ENCODE assay signal across 9 cellular contexts in the genomic region with DNA sequence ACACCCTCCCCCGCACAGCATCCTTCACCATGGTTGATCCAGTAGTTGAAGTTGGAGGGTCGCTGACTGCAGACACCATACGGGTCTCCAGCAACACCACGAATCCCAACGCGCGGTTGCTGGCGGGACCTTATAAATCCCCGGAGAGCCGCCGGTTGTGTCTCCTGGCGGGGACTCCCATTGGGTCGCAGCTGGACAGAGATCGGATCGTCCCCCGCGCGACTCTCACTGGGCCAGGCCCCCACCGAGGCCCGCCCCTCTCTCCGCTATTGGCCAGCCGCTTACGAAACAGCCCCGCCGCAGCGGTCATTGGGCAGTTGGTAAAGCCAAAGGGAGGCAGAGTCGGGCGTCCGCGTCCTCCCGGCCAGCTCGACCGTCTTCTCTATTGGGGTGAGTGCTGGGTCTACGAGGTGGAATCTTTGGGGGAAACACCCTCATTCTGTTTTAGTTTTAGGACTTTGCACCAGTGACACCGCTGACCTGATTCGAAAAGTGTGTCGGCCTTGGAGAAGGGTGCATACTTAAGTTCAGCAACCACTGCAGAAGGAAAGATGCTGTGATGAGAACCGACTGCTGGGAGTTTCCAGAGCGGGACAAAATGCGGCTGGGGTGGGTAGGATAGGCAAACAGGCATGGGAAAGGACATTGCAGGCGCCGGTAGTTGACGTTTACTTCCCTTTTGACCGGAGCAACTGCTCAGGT. TPM values are rescaled to one million over a fixed set of nuclear protein-coding genes. Genes with fewer than 3 reads are reported as not detected.
DNase-seq lines count a peak whose midpoint lies in the region; ATAC-seq, FAIRE-seq and TF ChIP-seq lines count a peak whose summit lies in the region.
"Had no signal": no experiment of that assay in that cellular context is flagged by ENCODE, and none has a peak within 500 bp of the region (broad histone marks: within the 10 kb centered on the region; RNA-seq: fewer than 3 reads in every experiment).

No MANE protein-coding gene starts in this region.

- H3K4me1 ChIP-seq in CD4-positive, alpha-beta memory T cell (ENCODE audit: insufficient read depth, low read length): peaks cover 15% of the 10 kb centered on the region
- peaks cover 21% of the 10 kb centered on the region for H3K4me1 ChIP-seq in suprapubic skin

- TF ChIP-seq CTCF in foreskin fibroblast (IDR thresholded peaks at IDR 0.05; ENCODE audit: low read depth, low read length) (no peak), suprapubic skin (IDR thresholded peaks at IDR 0.05) (no peak)

- peak overlapping the region in 2 of 7 donors; percentile 25 to 45 for H3K27ac Mint-ChIP-seq in CD4-positive, alpha-beta memory T cell
- H3K27ac Mint-ChIP-seq in naive thymus-derived CD8-positive, alpha-beta T cell: no peak overlapping the region

- no peak for TF ChIP-seq POLR2A in suprapubic skin (IDR thresholded peaks at IDR 0.05)

- no peaks in the 10 kb centered on the region for H3K36me3 Mint-ChIP-seq in CD4-positive, alpha-beta memory T cell
- H3K36me3 Mint-ChIP-seq in naive thymus-derived CD8-positive, alpha-beta T cell: no peaks in the 10 kb centered on the region

- no peaks in the 10 kb centered on the region for H3K9me3 Mint-ChIP-seq in CD4-positive, alpha-beta memory T cell
- no peaks in the 10 kb centered on the region for H3K9me3 Mint-ChIP-seq in naive thymus-derived CD8-positive, alpha-beta T cell

- POLR2A ChIA-PET in CD4-positive, alpha-beta memory T cell (lab: Charles Lee; ENCODE audit: partially characterized antibody): no interaction called here
- POLR2A ChIA-PET in naive thymus-derived CD8-positive, alpha-beta T cell (lab: Charles Lee): no interaction called here

- peaks cover 6 to 23% (median 10%) of the 10 kb centered on the region in 4 donors for H3K4me1 Mint-ChIP-seq in CD4-positive, alpha-beta memory T cell
- peaks cover 9 to 17% (median 15%) of the 10 kb centered on the region in 4 donors for H3K4me1 Mint-ChIP-seq in naive thymus-derived CD8-positive, alpha-beta T cell

- peak overlapping the region; percentile 73 to 87 (median 82) for H3K4me3 Mint-ChIP-seq in CD4-positive, alpha-beta memory T cell
- H3K4me3 Mint-ChIP-seq in naive thymus-derived CD8-positive, alpha-beta T cell: peak overlapping the region; percentile 75 to 89 (median 83)

- no peaks in the 10 kb centered on the region for H3K9me3 ChIP-seq in CD4-positive, alpha-beta memory T cell (ENCODE audit: control insufficient read depth in 1 of 2, low read length in 2 of 2)
- H3K9me3 ChIP-seq in suprapubic skin: no peaks in the 10 kb centered on the region

- ATAC-seq in GM19463 (IDR thresholded peaks at IDR 0.05; ENCODE audit: unreplicated experiment): peak; percentile 84
- peak; percentile 44 to 73 for ATAC-seq in naive thymus-derived CD8-positive, alpha-beta T cell

- DNase-seq in CD4-positive, alpha-beta memory T cell: peak in 3 of 5 donors; percentile 6 to 14 (median 8)
- DNase-seq in HTR-8/SVneo (ENCODE audit: insufficient read length, low spot score) (peak; percentile 96), NOMO-1 treated with dmso at 0.1 percent for 144 hours (lab: John Stamatoyannopoulos, UW; ENCODE audit: unreplicated experiment) (peak; percentile 78), activated gamma-delta T cell (lab: John Stamatoyannopoulos, UW) (peak; percentile 22), foreskin fibroblast (peak; percentile 85 to 95), suprapubic skin (ENCODE audit: low spot score in 2 of 2) (peak; percentile 94 to 97)
- DNase-seq in naive thymus-derived CD8-positive, alpha-beta T cell: peak in 5 of 10 donors; percentile 7 to 27 (median 15)

- H3K4me3 ChIP-seq in CD4-positive, alpha-beta memory T cell (ENCODE audit: low read length in 2 of 2): peak overlapping the region; percentile 42 to 75
- H3K4me3 ChIP-seq in foreskin fibroblast (ENCODE audit: low read depth in 1 of 2, low read length in 2 of 2): peak overlapping the region; percentile 53 to 70
- H3K4me3 ChIP-seq in suprapubic skin: peak overlapping the region; percentile 65
- H3K4me3 ChIP-seq: SK-N-MC had no signal

- WGBS in suprapubic skin: 2% methylated on average over 43 of the region's 44 CpGs

- no peak overlapping the region for H3K27ac ChIP-seq in CD4-positive, alpha-beta memory T cell (ENCODE audit: low read depth, low read length)
- no peak overlapping the region for H3K27ac ChIP-seq in suprapubic skin
- H3K27ac ChIP-seq: SK-N-MC had no signal

- peaks cover 21% of the 10 kb centered on the region for H3K27me3 ChIP-seq in CD4-positive, alpha-beta memory T cell (ENCODE audit: insufficient read depth, low read length)
- H3K27me3 ChIP-seq in suprapubic skin: no peaks in the 10 kb centered on the region

- intact Hi-C loops in CD4-positive, alpha-beta memory T cell (cut with micrococcal nuclease): no loop called here

- peaks cover 42 to 45% of the 10 kb centered on the region in 2 donors for H3K27me3 Mint-ChIP-seq in CD4-positive, alpha-beta memory T cell
- H3K27me3 Mint-ChIP-seq in naive thymus-derived CD8-positive, alpha-beta T cell: peaks cover 33 to 79% (median 45%) of the 10 kb centered on the region in 5 donors

- FAIRE-seq in HTR-8/SVneo (lab: Jason Lieb, UNC): peak; percentile 36

- CTCF ChIA-PET in CD4-positive, alpha-beta memory T cell (lab: Charles Lee; ENCODE audit: partially characterized antibody): no interaction called here

- no peaks in the 10 kb centered on the region for H3K36me3 ChIP-seq in CD4-positive, alpha-beta memory T cell (ENCODE audit: insufficient read depth, low read length)
- no peaks in the 10 kb centered on the region for H3K36me3 ChIP-seq in suprapubic skin

- TF ChIP-seq EP300 in suprapubic skin (IDR thresholded peaks at IDR 0.05): no peak

RNA-seq across cellular contexts. Expression of a gene that starts 27.4 kb away (rescaled TPM):
- 10 to 100 TPM; 17.3 to 18.7 TPM for total RNA-seq in CD4-positive, alpha-beta memory T cell
- polyA plus RNA-seq in CD4-positive, alpha-beta memory T cell: 10 to 100 TPM; 24.2 to 25.0 TPM
- 10 to 100 TPM; 13.8 to 15.1 TPM for total RNA-seq in naive thymus-derived CD8-positive, alpha-beta T cell
- polyA plus RNA-seq in naive thymus-derived CD8-positive, alpha-beta T cell: 10 to 100 TPM; 14.2 to 20.3 (median 15.6) TPM
- 10 to 100 TPM in 3 of 4 donors, 1 to 10 TPM in 1; 5.1 to 11.2 (median 10.6) TPM for total RNA-seq in suprapubic skin

RNA-seq across cellular contexts. Expression of a gene that starts 50.8 kb away (rescaled TPM):
- not detected for total RNA-seq in CD4-positive, alpha-beta memory T cell
- polyA plus RNA-seq in CD4-positive, alpha-beta memory T cell: 1 to 10 TPM in 1 of 2 donors, not detected in 1; 1.0 TPM
- under 1 TPM in 1 of 2 experiments, not detected in 1; 0.71 TPM for total RNA-seq in naive thymus-derived CD8-positive, alpha-beta T cell
- polyA plus RNA-seq in naive thymus-derived CD8-positive, alpha-beta T cell: 1 to 10 TPM in 1 of 3 donors, not detected in 2; 1.2 TPM
- 1 to 10 TPM in 3 of 4 donors, not detected in 1; 1.4 to 7.0 (median 3.7) TPM for total RNA-seq in suprapubic skin

RNA-seq across cellular contexts. Expression of a gene that starts 53.4 kb away (rescaled TPM):
- total RNA-seq in CD4-positive, alpha-beta memory T cell: 10 to 100 TPM; 60.7 to 64.6 TPM
- polyA plus RNA-seq in CD4-positive, alpha-beta memory T cell: 10 to 100 TPM in 1 of 2 donors, 1 to 10 TPM in 1; 6.5 to 18.0 TPM
- 10 to 100 TPM; 45.6 to 48.0 TPM for total RNA-seq in naive thymus-derived CD8-positive, alpha-beta T cell
- polyA plus RNA-seq in naive thymus-derived CD8-positive, alpha-beta T cell: 10 to 100 TPM in 2 of 3 donors, 1 to 10 TPM in 1; 7.9 to 11.9 (median 11.5) TPM
- 100 to 1,000 TPM in 1 of 4 donors, 10 to 100 TPM in 3; 76.1 to 165 (median 89.4) TPM for total RNA-seq in suprapubic skin
